ENCODE assay signal across 1 cellular context in genomic region chr9:130921483-130921806, GRCh38.
TF ChIP-seq lines count a peak whose summit lies in the region.

No MANE protein-coding gene starts in this region.

TF ChIP-seq in neural cell, 6 proteins besides CTCF, POLR2A, EP300 and RAD21 (continued from another document):
- no peak for TF ChIP-seq REST (IDR thresholded peaks at IDR 0.05; ENCODE audit: borderline replicate concordance)
- no peak for TF ChIP-seq TAF1 (IDR thresholded peaks at IDR 0.05; ENCODE audit: low read depth)
- TF ChIP-seq EZH2 (IDR thresholded peaks at IDR 0.05; ENCODE audit: borderline replicate concordance, insufficient read depth, low read length, poor library complexity, severe bottlenecking), result no peak
- TF ChIP-seq MXI1 (conservative IDR thresholded peaks at IDR 0.05; ENCODE audit: poor library complexity, severe bottlenecking), result no peak
- no peak for TF ChIP-seq POLR2AphosphoS5 (IDR thresholded peaks at IDR 0.05)
